9 cellular contexts compared by ENCODE assay signal in genomic region chr16:3578610-3579551, GRCh38. TPM values are rescaled to one million over a fixed set of nuclear protein-coding genes. Genes with fewer than 3 reads are reported as not detected.
DNase-seq lines count a peak whose midpoint lies in the region; ATAC-seq and TF ChIP-seq lines count a peak whose summit lies in the region.
"Had no signal": no experiment of that assay in that cellular context is flagged by ENCODE, and none has a peak within 500 bp of the region (broad histone marks: within the 10 kb centered on the region; RNA-seq: fewer than 3 reads in every experiment).

No MANE protein-coding gene starts in this region.

- H3K27ac ChIP-seq in CD4-positive, alpha-beta T cell (ENCODE audit: low read depth, low read length): peak overlapping the region; percentile 87
- H3K27ac ChIP-seq in KMS-11: peak overlapping the region; percentile 87

- peak overlapping the region; percentile 56 for H3K9ac ChIP-seq in KMS-11

- peak overlapping the region; percentile 98 for H3K4me3 Mint-ChIP-seq in CD4-positive, alpha-beta T cell
- peak overlapping the region; percentile 95 for H3K4me3 Mint-ChIP-seq in activated T-cell treated with anti-CD3 and anti-CD28 coated beads, Interleukin-2, amount 50 U/mL, for 24 hours
- peak overlapping the region; percentile 75 to 100 (median 98) for H3K4me3 Mint-ChIP-seq in naive B cell

- POLR2A ChIA-PET in CD4-positive, alpha-beta T cell (lab: Charles Lee): interaction anchor here (1.1 to 1.4 kb wide), 2 partner anchors 33 to 444 kb away, joined by 3 read pairs; partner anchors contain the start of gene ZNF213

- peak overlapping the region; percentile 75 for H2AFZ ChIP-seq in KMS-11 (ENCODE audit: low read depth)

- no peaks in the 10 kb centered on the region for H3K27me3 ChIP-seq in CD4-positive, alpha-beta T cell (ENCODE audit: control insufficient read depth, insufficient read depth, low read length)
- H3K27me3 ChIP-seq in KMS-11 (ENCODE audit: insufficient read depth, low read depth): no peaks in the 10 kb centered on the region

- no peaks in the 10 kb centered on the region for H4K20me1 ChIP-seq in KMS-11 (ENCODE audit: insufficient read depth)

- TF ChIP-seq CTCF in CD4-positive, alpha-beta T cell (IDR thresholded peaks at IDR 0.05): no peak
- no peak for TF ChIP-seq CTCF in GM20000 (IDR thresholded peaks at IDR 0.05; ENCODE audit: extremely low read depth, missing control alignments)
- no peak for TF ChIP-seq CTCF in KMS-11 (conservative IDR thresholded peaks at IDR 0.05; ENCODE audit: low read depth, low read length)

- no peaks in the 10 kb centered on the region for H3K79me2 ChIP-seq in KMS-11 (ENCODE audit: insufficient read depth, low read depth)

- peaks cover 46% of the 10 kb centered on the region for H3K4me1 ChIP-seq in KMS-11 (ENCODE audit: low read depth, poor library complexity, severe bottlenecking)

- H3K4me3 ChIP-seq in KMS-11 (IDR thresholded peaks at IDR 0.05; ENCODE audit: insufficient read depth, low read depth, low read length): no peak overlapping the region

- peak overlapping the region; percentile 95 for H3K27ac Mint-ChIP-seq in CD4-positive, alpha-beta T cell
- peak overlapping the region; percentile 90 for H3K27ac Mint-ChIP-seq in activated T-cell treated with anti-CD3 and anti-CD28 coated beads, Interleukin-2, amount 50 U/mL, for 24 hours
- peak overlapping the region in 5 of 6 donors; percentile 88 to 97 (median 95) for H3K27ac Mint-ChIP-seq in naive B cell

- peak overlapping the region; percentile 95 for H3K4me2 ChIP-seq in KMS-11

- no peaks in the 10 kb centered on the region for H3K27me3 Mint-ChIP-seq in CD4-positive, alpha-beta T cell
- H3K27me3 Mint-ChIP-seq in activated T-cell treated with anti-CD3 and anti-CD28 coated beads, Interleukin-2, amount 50 U/mL, for 24 hours: no peaks in the 10 kb centered on the region
- no peaks in the 10 kb centered on the region for H3K27me3 Mint-ChIP-seq in naive B cell

- intact Hi-C loops in CD4-positive, alpha-beta T cell (cut with DNase I, micrococcal nuclease): loop anchor here (2.0 to 5.0 kb wide), 2 partner anchors 32 to 33 kb away; partner anchors contain the start of gene SLX4 (in 2 of the 2)

- CTCF ChIA-PET in CD4-positive, alpha-beta T cell (lab: Charles Lee): no interaction called here

- H3K36me3 Mint-ChIP-seq in CD4-positive, alpha-beta T cell (ENCODE audit: low read depth): peaks cover 37% of the 10 kb centered on the region
- H3K36me3 Mint-ChIP-seq in activated T-cell treated with anti-CD3 and anti-CD28 coated beads, Interleukin-2, amount 50 U/mL, for 24 hours (ENCODE audit: low read depth): peaks cover 35% of the 10 kb centered on the region
- no peaks in the 10 kb centered on the region for H3K36me3 Mint-ChIP-seq in naive B cell

- no peaks in the 10 kb centered on the region for H3K36me3 ChIP-seq in KMS-11 (ENCODE audit: insufficient read depth)

- H3K9me3 ChIP-seq in CD4-positive, alpha-beta T cell (ENCODE audit: control insufficient read depth, low read length): no peaks in the 10 kb centered on the region

- ATAC-seq in CD4-positive, alpha-beta T cell (ENCODE audit: poor library complexity): peak; percentile 44
- ATAC-seq in naive B cell (ENCODE audit: low read depth in 2 of 2): peak; percentile 49 to 59

- H3K9me3 Mint-ChIP-seq in CD4-positive, alpha-beta T cell: no peaks in the 10 kb centered on the region
- H3K9me3 Mint-ChIP-seq in activated T-cell treated with anti-CD3 and anti-CD28 coated beads, Interleukin-2, amount 50 U/mL, for 24 hours: no peaks in the 10 kb centered on the region
- H3K9me3 Mint-ChIP-seq in naive B cell: no peaks in the 10 kb centered on the region

- H3K4me1 Mint-ChIP-seq in CD4-positive, alpha-beta T cell (ENCODE audit: low read depth): peaks cover 62% of the 10 kb centered on the region
- peaks cover 50% of the 10 kb centered on the region for H3K4me1 Mint-ChIP-seq in activated T-cell treated with anti-CD3 and anti-CD28 coated beads, Interleukin-2, amount 50 U/mL, for 24 hours (ENCODE audit: low read depth)
- H3K4me1 Mint-ChIP-seq in naive B cell: peaks cover 43 to 63% (median 62%) of the 10 kb centered on the region in 3 donors

- DNase-seq in CD4-positive, alpha-beta T cell: peak in 8 of 10 experiments; percentile 19 to 57 (median 36)
- DNase-seq in GM20000 (ENCODE audit: low spot score) (peak; percentile 80), naive B cell (peak; percentile 31), hypothalamus (lab: John Stamatoyannopoulos, UW) (no peak), NCI-H69 (lab: John Stamatoyannopoulos, UW) (no peak), NCI-H2171 (lab: John Stamatoyannopoulos, UW) (no peak)
- peak; percentile 75 for DNase-seq in activated T-cell treated with anti-CD3 and anti-CD28 coated beads, Interleukin-2, amount 50 U/mL, for 24 hours

RNA-seq across cellular contexts. Expression of gene NLRC3, which starts 1.7 kb away (rescaled TPM):
- total RNA-seq in CD4-positive, alpha-beta T cell: 10 to 100 TPM; 50.4 to 51.5 TPM
- polyA plus RNA-seq in naive B cell (ENCODE audit: low read depth in 6 of 6): 10 to 100 TPM in 4 of 6 donors, 1 to 10 TPM in 2; 7.9 to 20.8 (median 11.2) TPM
- total RNA-seq: epithelial cell of proximal tubule had no signal

RNA-seq across cellular contexts. Expression of gene SLX4, which starts 32.5 kb away (rescaled TPM):
- 1 to 10 TPM; 5.1 to 5.2 TPM for total RNA-seq in CD4-positive, alpha-beta T cell
- 1 to 10 TPM in 1 of 6 donors, under 1 TPM in 5; 0.29 to 1.6 (median 0.74) TPM for polyA plus RNA-seq in naive B cell (ENCODE audit: low read depth in 6 of 6)

Comparison
In these comparisons a context has a peak if more than half of its experiments do, and no peak if none do; other contexts are left out.
1. DNase-seq: peak in CD4-positive, alpha-beta T cell (8 of 10), GM20000 (single experiment), activated T-cell treated with anti-CD3 and anti-CD28 coated beads, Interleukin-2, amount 50 U/mL, for 24 hours (single experiment) and naive B cell (single experiment); none in hypothalamus (0 of 51), NCI-H69 (single experiment) and NCI-H2171 (single experiment).
2. Peak in every context shown above with its lines, with median percentiles within 50 percentile points of each other: H3K27ac Mint-ChIP-seq and H3K4me3 Mint-ChIP-seq.